Comparison of ENCODE assay signal across 9 cellular contexts in genomic region chr2:90207454-90208058, GRCh38.
A peak's percentile ranks its signal among the peaks of the same experiment; 100 is the strongest.
DNase-seq lines count a peak whose midpoint lies in the region; ATAC-seq, FAIRE-seq and TF ChIP-seq lines count a peak whose summit lies in the region.
"Had no signal": no experiment of that assay in that cellular context is flagged by ENCODE, and none has a peak within 500 bp of the region (broad histone marks: within the 10 kb centered on the region; RNA-seq: fewer than 3 reads in every experiment).

No MANE protein-coding gene starts in this region.

- intact Hi-C loops in GM12878 (cut with micrococcal nuclease; ENCODE audit: unreplicated experiment): no loop called here

- H3K4me2 ChIP-seq in GM12878 (ENCODE audit: control insufficient read depth, insufficient read depth): no peak overlapping the region

- TF ChIP-seq RAD21 in GM12878 (IDR thresholded peaks at IDR 0.05; ENCODE audit: insufficient read depth, low read depth, low read length): peak; percentile 51

- RAD21 ChIA-PET in GM12878 (lab: Charles Lee; ENCODE audit: unreplicated experiment): no interaction called here

- no peak overlapping the region for H2AFZ ChIP-seq in GM12878 (ENCODE audit: control insufficient read depth, low read depth, low read length)

- no peak overlapping the region for H3K27ac ChIP-seq in GM12878 (ENCODE audit: control insufficient read depth, insufficient read depth)

- no TSS peak for BruUV-seq in GM12878 (replicated peaks; lab: Mats Ljungman, UMichigan)

- H3K9ac ChIP-seq in GM12878 (ENCODE audit: control insufficient read depth, insufficient read depth, low read length): no peak overlapping the region

- no peak for TF ChIP-seq POLR2A in GM12878 (IDR thresholded peaks at IDR 0.05; ENCODE audit: low read depth, low read length)

- DNase-seq in NCI-H2171 treated with DMSO at 0.1 percent for 48 hours (lab: John Stamatoyannopoulos, UW) (peak; percentile 8), NCI-H2171 (lab: John Stamatoyannopoulos, UW) (no peak), GM12878 (ENCODE audit: low read depth, low spot score) (peak; percentile 3), renal cortical epithelial cell (ENCODE audit: low read depth) (peak; percentile 0), OCI-M2 (lab: John Stamatoyannopoulos, UW; ENCODE audit: unreplicated experiment) (no peak)
- no peak for DNase-seq in activated CD4-positive, alpha-beta T cell treated with anti-CD3 and anti-CD28 coated beads, Interleukin-2, amount 50 U/mL, for 4 hours
- no peak for DNase-seq in activated CD4-positive, alpha-beta T cell treated with anti-CD3 and anti-CD28 coated beads, Interleukin-2, amount 50 U/mL, for 1 hour
- DNase-seq: stimulated activated CD4-positive, alpha-beta T cell treated with anti-CD3 and anti-CD28 coated beads, Interleukin-15, amount 100 ng/mL, for 24 hours had no signal

- POLR2A ChIA-PET in GM12878 (lab: Charles Lee): no interaction called here

- no peak for FAIRE-seq in GM12878 (lab: Jason Lieb, UNC)

- ATAC-seq in HG03280 (IDR thresholded peaks at IDR 0.05; ENCODE audit: unreplicated experiment) (peak; percentile 55), GM12878 (peak; percentile 78)

- no peaks in the 10 kb centered on the region for H3K36me3 ChIP-seq in GM12878 (ENCODE audit: control insufficient read depth in 2 of 2, insufficient read depth in 2 of 2, low read length in 1 of 2)

- H3K4me1 ChIP-seq in GM12878 (ENCODE audit: control insufficient read depth, insufficient read depth, low read length): no peaks in the 10 kb centered on the region

- no peak overlapping the region for H3K4me3 ChIP-seq in GM12878

- SMC1A ChIA-PET in GM12878 (lab: Charles Lee; ENCODE audit: uncharacterized antibody, unreplicated experiment): no interaction called here

- TF ChIP-seq EP300 in GM12878 (IDR thresholded peaks at IDR 0.05; ENCODE audit: borderline replicate concordance in 1 of 2, control insufficient read depth in 1 of 2, low read depth in 2 of 2, low read length in 2 of 2): no peak

- no peaks in the 10 kb centered on the region for H4K20me1 ChIP-seq in GM12878 (ENCODE audit: control insufficient read depth, insufficient read depth)

- peak; percentile 46 to 50 (median 47); a peak in 5 of 6 replicates for TF ChIP-seq CTCF in GM12878 (IDR thresholded peaks at IDR 0.05 in 2 of 3, conservative IDR thresholded peaks at IDR 0.05 in 1 of 3; ENCODE audit: control insufficient read depth in 2 of 3, extremely low read depth in 1 of 3, insufficient read depth in 1 of 3, low read depth in 3 of 3, low read length in 3 of 3)

- in situ Hi-C loops in GM12878 (cut with MboI): no loop called here

- no peaks in the 10 kb centered on the region for H3K79me2 ChIP-seq in GM12878 (ENCODE audit: control insufficient read depth, insufficient read depth, low read length)

- H3K9me3 ChIP-seq in GM12878 (replicated peaks; ENCODE audit: control insufficient read depth, insufficient read depth, low read length): no peaks in the 10 kb centered on the region

- 0% methylated on average over 1 of the region's 1 CpG for WGBS in GM12878 (ENCODE audit: insufficient coverage, insufficient replicate concordance, low lambda C conversion rate, missing lambda C conversion rate)

- CTCF ChIA-PET in GM12878 (lab: Yijun Ruan, JAX): interaction anchor here (0.7 kb wide), 1 partner anchor 1167 kb away, joined by 3 read pairs; no protein-coding TSS in a partner anchor

- H3K27me3 ChIP-seq in GM12878 (replicated peaks in 1 of 2; ENCODE audit: control insufficient read depth in 2 of 2, insufficient read depth in 2 of 2, low read length in 1 of 2): no peaks in the 10 kb centered on the region

TF ChIP-seq in GM12878, 131 proteins besides CTCF, POLR2A, EP300 and RAD21:
- TF ChIP-seq NKRF (conservative IDR thresholded peaks at IDR 0.05) (no peak), SMC3 (IDR thresholded peaks at IDR 0.05; ENCODE audit: borderline replicate concordance, low read length) (peak; percentile 45; the same call in 1 of the 2 replicates)

Comparison
In these comparisons a context has a peak if more than half of its experiments do, and no peak if none do; other contexts are left out.
1. DNase-seq: peak in NCI-H2171 treated with DMSO at 0.1 percent for 48 hours (single experiment), GM12878 (single experiment) and renal cortical epithelial cell (single experiment); none in NCI-H2171 (single experiment), activated CD4-positive, alpha-beta T cell treated with anti-CD3 and anti-CD28 coated beads, Interleukin-2, amount 50 U/mL, for 4 hours (0 of 2), activated CD4-positive, alpha-beta T cell treated with anti-CD3 and anti-CD28 coated beads, Interleukin-2, amount 50 U/mL, for 1 hour (single experiment) and OCI-M2 (single experiment).